12 cellular contexts compared by ENCODE assay signal in the genomic region with DNA sequence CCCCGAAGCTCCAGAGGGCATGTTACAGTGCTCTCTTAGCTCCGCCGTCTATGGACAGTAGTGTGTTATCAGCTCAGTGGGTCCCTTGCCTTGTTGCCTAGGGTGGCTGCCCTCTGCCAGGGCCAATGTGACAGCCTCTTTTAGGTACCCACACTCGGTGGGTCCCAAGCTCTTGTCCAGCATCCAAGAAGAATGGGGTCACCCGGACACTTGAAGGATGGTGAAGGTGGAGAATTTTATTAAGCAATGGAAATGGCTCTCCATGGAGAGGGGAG.
DNase-seq lines count a peak whose midpoint lies in the region; ATAC-seq lines count a peak whose summit lies in the region.
"Had no signal": no experiment of that assay in that cellular context is flagged by ENCODE, and none has a peak within 500 bp of the region (broad histone marks: within the 10 kb centered on the region; RNA-seq: fewer than 3 reads in every experiment).

No MANE protein-coding gene starts in this region.

- peaks cover 63% of the 10 kb centered on the region for H3K36me3 Mint-ChIP-seq in T-helper 1 cell treated with Interleukin-12 subunit alpha and Interleukin-12 subunit beta and Interleukin-4 antibody, amounts not matched to agents 30 μg/mL and 1 μg/mL, for 36 hours (ENCODE audit: low read depth)
- peaks cover 21% of the 10 kb centered on the region for H3K36me3 Mint-ChIP-seq in activated naive CD8-positive, alpha-beta T cell
- peaks cover 67% of the 10 kb centered on the region for H3K36me3 Mint-ChIP-seq in activated naive CD8-positive, alpha-beta T cell treated with anti-CD3 and anti-CD28 coated beads, Interleukin-2, amount 50 U/mL, for 24 hours (ENCODE audit: low read depth)
- peaks cover 74% of the 10 kb centered on the region for H3K36me3 Mint-ChIP-seq in stimulated activated effector memory CD8-positive, alpha-beta T cell treated with anti-CD3 and anti-CD28 coated beads, Interleukin-12 subunit alpha, Interleukin-12 subunit beta, amount 100 ng/mL, for 72 hours

- H3K4me3 Mint-ChIP-seq in T-helper 1 cell treated with Interleukin-12 subunit alpha and Interleukin-12 subunit beta and Interleukin-4 antibody, amounts not matched to agents 30 μg/mL and 1 μg/mL, for 36 hours: no peak overlapping the region
- H3K4me3 Mint-ChIP-seq in activated naive CD8-positive, alpha-beta T cell: no peak overlapping the region
- H3K4me3 Mint-ChIP-seq in activated naive CD8-positive, alpha-beta T cell treated with anti-CD3 and anti-CD28 coated beads, Interleukin-2, amount 50 U/mL, for 24 hours: no peak overlapping the region
- H3K4me3 Mint-ChIP-seq in stimulated activated effector memory CD8-positive, alpha-beta T cell treated with anti-CD3 and anti-CD28 coated beads, Interleukin-12 subunit alpha, Interleukin-12 subunit beta, amount 100 ng/mL, for 72 hours: no peak overlapping the region
- H3K4me3 Mint-ChIP-seq: CD8-positive, alpha-beta memory T cell; GM23338 had no signal

- no peaks in the 10 kb centered on the region for H3K27me3 Mint-ChIP-seq in T-helper 1 cell treated with Interleukin-12 subunit alpha and Interleukin-12 subunit beta and Interleukin-4 antibody, amounts not matched to agents 30 μg/mL and 1 μg/mL, for 36 hours (ENCODE audit: low read depth)
- H3K27me3 Mint-ChIP-seq in activated naive CD8-positive, alpha-beta T cell: no peaks in the 10 kb centered on the region
- no peaks in the 10 kb centered on the region for H3K27me3 Mint-ChIP-seq in activated naive CD8-positive, alpha-beta T cell treated with anti-CD3 and anti-CD28 coated beads, Interleukin-2, amount 50 U/mL, for 24 hours
- H3K27me3 Mint-ChIP-seq: CD8-positive, alpha-beta memory T cell had no signal

- DNase-seq in T-helper 1 cell (no peak), NCI-H2081 treated with DMSO at 0.1 percent for 48 hours (lab: John Stamatoyannopoulos, UW) (no peak)
- no peak for DNase-seq in activated naive CD8-positive, alpha-beta T cell treated with anti-CD3 and anti-CD28 coated beads, Interleukin-2, amount 50 U/mL, for 24 hours
- no peak for DNase-seq in stimulated activated effector memory CD8-positive, alpha-beta T cell treated with anti-CD3 and anti-CD28 coated beads, Interleukin-12 subunit alpha, Interleukin-12 subunit beta, amount 100 ng/mL, for 72 hours (ENCODE audit: low spot score in 2 of 2)
- DNase-seq: AML-193; Caco-2; CD8-positive, alpha-beta memory T cell; H7 had no signal

- peak overlapping the region; percentile 55 for H3K27ac Mint-ChIP-seq in T-helper 1 cell treated with Interleukin-12 subunit alpha and Interleukin-12 subunit beta and Interleukin-4 antibody, amounts not matched to agents 30 μg/mL and 1 μg/mL, for 36 hours
- peak overlapping the region; percentile 28 for H3K27ac Mint-ChIP-seq in activated naive CD8-positive, alpha-beta T cell
- H3K27ac Mint-ChIP-seq in activated naive CD8-positive, alpha-beta T cell treated with anti-CD3 and anti-CD28 coated beads, Interleukin-2, amount 50 U/mL, for 24 hours: no peak overlapping the region
- H3K27ac Mint-ChIP-seq in stimulated activated effector memory CD8-positive, alpha-beta T cell treated with anti-CD3 and anti-CD28 coated beads, Interleukin-12 subunit alpha, Interleukin-12 subunit beta, amount 100 ng/mL, for 72 hours: peak overlapping the region; percentile 54
- H3K27ac Mint-ChIP-seq: GM23338 had no signal

- H3K9me3 Mint-ChIP-seq in T-helper 1 cell treated with Interleukin-12 subunit alpha and Interleukin-12 subunit beta and Interleukin-4 antibody, amounts not matched to agents 30 μg/mL and 1 μg/mL, for 36 hours: no peaks in the 10 kb centered on the region
- H3K9me3 Mint-ChIP-seq in activated naive CD8-positive, alpha-beta T cell (ENCODE audit: low read depth): no peaks in the 10 kb centered on the region
- H3K9me3 Mint-ChIP-seq in activated naive CD8-positive, alpha-beta T cell treated with anti-CD3 and anti-CD28 coated beads, Interleukin-2, amount 50 U/mL, for 24 hours: peaks cover 5% of the 10 kb centered on the region
- no peaks in the 10 kb centered on the region for H3K9me3 Mint-ChIP-seq in stimulated activated effector memory CD8-positive, alpha-beta T cell treated with anti-CD3 and anti-CD28 coated beads, Interleukin-12 subunit alpha, Interleukin-12 subunit beta, amount 100 ng/mL, for 72 hours

- no peak for ATAC-seq in activated naive CD8-positive, alpha-beta T cell treated with anti-CD3 and anti-CD28 coated beads, Interleukin-2, amount 50 U/mL, for 24 hours
- ATAC-seq in stimulated activated effector memory CD8-positive, alpha-beta T cell treated with anti-CD3 and anti-CD28 coated beads, Interleukin-12 subunit alpha, Interleukin-12 subunit beta, amount 100 ng/mL, for 72 hours: no peak
- ATAC-seq in GM18502 (IDR thresholded peaks at IDR 0.05; ENCODE audit: poor library complexity, unreplicated experiment): no peak
- ATAC-seq: GM23338 had no signal

- H3K4me1 Mint-ChIP-seq in T-helper 1 cell treated with Interleukin-12 subunit alpha and Interleukin-12 subunit beta and Interleukin-4 antibody, amounts not matched to agents 30 μg/mL and 1 μg/mL, for 36 hours (ENCODE audit: low read depth): peaks cover 25% of the 10 kb centered on the region
- H3K4me1 Mint-ChIP-seq in activated naive CD8-positive, alpha-beta T cell (ENCODE audit: low read depth): peaks cover 3% of the 10 kb centered on the region
- H3K4me1 Mint-ChIP-seq in activated naive CD8-positive, alpha-beta T cell treated with anti-CD3 and anti-CD28 coated beads, Interleukin-2, amount 50 U/mL, for 24 hours: peaks cover 8% of the 10 kb centered on the region
- peaks cover 24% of the 10 kb centered on the region for H3K4me1 Mint-ChIP-seq in stimulated activated effector memory CD8-positive, alpha-beta T cell treated with anti-CD3 and anti-CD28 coated beads, Interleukin-12 subunit alpha, Interleukin-12 subunit beta, amount 100 ng/mL, for 72 hours
- H3K4me1 Mint-ChIP-seq: GM23338 had no signal
